ENCODE assay signal across 13 cellular contexts in the genomic region with DNA sequence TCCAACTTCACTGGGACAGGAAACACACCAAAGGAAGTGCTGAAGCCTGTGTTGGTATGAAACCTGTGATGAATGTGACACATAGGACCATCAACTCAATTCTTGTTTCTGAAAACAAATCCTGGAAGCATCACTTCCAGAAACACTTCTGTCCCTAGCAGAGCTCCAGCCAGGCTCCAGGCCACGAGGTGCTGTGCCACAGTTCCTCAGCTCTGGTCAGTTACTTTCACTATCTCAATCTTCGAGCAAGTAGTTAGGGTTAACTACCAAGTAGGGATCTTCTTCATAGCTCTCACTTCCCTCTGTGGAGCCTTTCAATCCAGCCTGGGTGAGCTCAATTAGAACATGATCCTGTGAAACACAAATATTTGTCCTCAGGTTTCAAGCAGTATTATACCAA. TPM values are rescaled to one million over a fixed set of nuclear protein-coding genes. Genes with fewer than 3 reads are reported as not detected.
DNase-seq lines count a peak whose midpoint lies in the region; ATAC-seq and TF ChIP-seq lines count a peak whose summit lies in the region.
"Had no signal": no experiment of that assay in that cellular context is flagged by ENCODE, and none has a peak within 500 bp of the region (broad histone marks: within the 10 kb centered on the region; RNA-seq: fewer than 3 reads in every experiment).

No MANE protein-coding gene starts in this region.

- H3K36me3 Mint-ChIP-seq in activated naive CD8-positive, alpha-beta T cell, result peaks cover 25% of the 10 kb centered on the region
- peaks cover 59% of the 10 kb centered on the region for H3K36me3 Mint-ChIP-seq in activated naive CD8-positive, alpha-beta T cell treated with anti-CD3 and anti-CD28 coated beads, Interleukin-2, amount 50 U/mL, for 24 hours (ENCODE audit: low read depth)

- H3K9me3 Mint-ChIP-seq in activated naive CD8-positive, alpha-beta T cell (ENCODE audit: low read depth), result no peaks in the 10 kb centered on the region
- H3K9me3 Mint-ChIP-seq in activated naive CD8-positive, alpha-beta T cell treated with anti-CD3 and anti-CD28 coated beads, Interleukin-2, amount 50 U/mL, for 24 hours, result no peaks in the 10 kb centered on the region

- H3K4me1 Mint-ChIP-seq in activated naive CD8-positive, alpha-beta T cell (ENCODE audit: low read depth), result peaks cover 35% of the 10 kb centered on the region
- peaks cover 4% of the 10 kb centered on the region for H3K4me1 Mint-ChIP-seq in activated naive CD8-positive, alpha-beta T cell treated with anti-CD3 and anti-CD28 coated beads, Interleukin-2, amount 50 U/mL, for 24 hours

- no peak overlapping the region for H3K9ac ChIP-seq in colonic mucosa (ENCODE audit: low read depth in 2 of 2, low read length in 2 of 2)
- H3K9ac ChIP-seq: parathyroid adenoma had no signal

- TF ChIP-seq CTCF in right lobe of liver (IDR thresholded peaks at IDR 0.05) (no peak), uterus (IDR thresholded peaks at IDR 0.05) (no peak), colonic mucosa (IDR thresholded peaks at IDR 0.05) (no peak)

- no CpG with 5 or more reads among the region's 2 CpGs for WGBS in right lobe of liver (ENCODE audit: insufficient coverage, low coverage, low lambda C conversion rate, missing lambda C conversion rate)

- peaks cover 0 to 4% (median 1%) of the 10 kb centered on the region in 4 donors for H3K36me3 ChIP-seq in right lobe of liver
- H3K36me3 ChIP-seq in uterus, result no peaks in the 10 kb centered on the region
- H3K36me3 ChIP-seq in colonic mucosa, result no peaks in the 10 kb centered on the region

- TF ChIP-seq POLR2A in right lobe of liver (IDR thresholded peaks at IDR 0.05), result no peak
- no peak for TF ChIP-seq POLR2A in uterus (IDR thresholded peaks at IDR 0.05)

- no peak overlapping the region for H3K4me3 ChIP-seq in right lobe of liver
- no peak overlapping the region for H3K4me3 ChIP-seq in uterus
- H3K4me3 ChIP-seq in colonic mucosa, result no peak overlapping the region

- H3K27me3 ChIP-seq in right lobe of liver (no peaks in the 10 kb centered on the region), uterus (no peaks in the 10 kb centered on the region), colonic mucosa (no peaks in the 10 kb centered on the region)

- H3K4me1 ChIP-seq in right lobe of liver (no peaks in the 10 kb centered on the region), uterus (no peaks in the 10 kb centered on the region), colonic mucosa (no peaks in the 10 kb centered on the region)
- H3K4me1 ChIP-seq: parathyroid adenoma had no signal

- H3K9me3 ChIP-seq in right lobe of liver, result no peaks in the 10 kb centered on the region
- H3K9me3 ChIP-seq in uterus, result no peaks in the 10 kb centered on the region
- H3K9me3 ChIP-seq in colonic mucosa, result no peaks in the 10 kb centered on the region

- ATAC-seq in activated naive CD8-positive, alpha-beta T cell treated with anti-CD3 and anti-CD28 coated beads, Interleukin-2, amount 50 U/mL, for 24 hours, result no peak
- ATAC-seq in right lobe of liver (peak in 3 of 4 donors; percentile 44 to 61 (median 52)), GM18498 (IDR thresholded peaks at IDR 0.05; ENCODE audit: unreplicated experiment) (no peak)
- ATAC-seq: Panc1 had no signal

- peak overlapping the region; percentile 48 for H3K27ac Mint-ChIP-seq in activated naive CD8-positive, alpha-beta T cell
- H3K27ac Mint-ChIP-seq in activated naive CD8-positive, alpha-beta T cell treated with anti-CD3 and anti-CD28 coated beads, Interleukin-2, amount 50 U/mL, for 24 hours, result no peak overlapping the region

- intact Hi-C loops in right lobe of liver (cut with DNase I) (no loop called here), uterus (cut with DNase I; ENCODE audit: low total_unique reads) (no loop called here), colonic mucosa (cut with DNase I) (no loop called here)

- H3K4me3 Mint-ChIP-seq in activated naive CD8-positive, alpha-beta T cell, result no peak overlapping the region
- H3K4me3 Mint-ChIP-seq in activated naive CD8-positive, alpha-beta T cell treated with anti-CD3 and anti-CD28 coated beads, Interleukin-2, amount 50 U/mL, for 24 hours, result no peak overlapping the region

- no peak for DNase-seq in activated naive CD8-positive, alpha-beta T cell treated with anti-CD3 and anti-CD28 coated beads, Interleukin-2, amount 50 U/mL, for 24 hours
- DNase-seq in brain pericyte (ENCODE audit: low read depth, low spot score) (peak; percentile 17), right lobe of liver (no peak), uterus (no peak), HPDE6-E6E7 (ENCODE audit: extremely low spot score) (no peak), colonic mucosa (no peak)
- DNase-seq: activated CD4-positive, alpha-beta T cell treated with anti-CD3 and anti-CD28 coated beads for 4 hours; cerebellar nuclear complex; NCI-H1092 had no signal

- H3K27ac ChIP-seq in right lobe of liver (peak overlapping the region in 1 of 3 donors; percentile 4), uterus (peak overlapping the region; percentile 36 to 52), colonic mucosa (no peak overlapping the region)
- H3K27ac ChIP-seq: parathyroid adenoma had no signal

- H3K27me3 Mint-ChIP-seq in activated naive CD8-positive, alpha-beta T cell, result no peaks in the 10 kb centered on the region
- no peaks in the 10 kb centered on the region for H3K27me3 Mint-ChIP-seq in activated naive CD8-positive, alpha-beta T cell treated with anti-CD3 and anti-CD28 coated beads, Interleukin-2, amount 50 U/mL, for 24 hours

RNA-seq across cellular contexts. Expression of a gene that starts 3.6 kb away (rescaled TPM):
- total RNA-seq in right lobe of liver, result under 1 TPM in 1 of 6 experiments, not detected in 5; 0.12 TPM
- total RNA-seq in uterus, result under 1 TPM in 1 of 4 donors, not detected in 3; 0.07 TPM
- under 1 TPM; 0.08 to 0.12 TPM for total RNA-seq in colonic mucosa

RNA-seq across cellular contexts. Expression of a gene that starts 35.6 kb away (rescaled TPM):
- total RNA-seq in right lobe of liver (10 to 100 TPM in 2 of 6 experiments, 1 to 10 TPM in 4; 1.5 to 13.2 (median 4.7) TPM), uterus (10 to 100 TPM in 2 of 4 donors, 1 to 10 TPM in 2; 2.3 to 37.4 (median 9.6) TPM), colonic mucosa (10 to 100 TPM; 14.2 to 57.7 TPM)

Comparison
In these comparisons a context has a peak if more than half of its experiments do, and no peak if none do; other contexts are left out.
1. ATAC-seq: peak in right lobe of liver (3 of 4); none in activated naive CD8-positive, alpha-beta T cell treated with anti-CD3 and anti-CD28 coated beads, Interleukin-2, amount 50 U/mL, for 24 hours (single experiment) and GM18498 (single experiment).